1 cellular context compared by ENCODE assay signal in the genomic region with DNA sequence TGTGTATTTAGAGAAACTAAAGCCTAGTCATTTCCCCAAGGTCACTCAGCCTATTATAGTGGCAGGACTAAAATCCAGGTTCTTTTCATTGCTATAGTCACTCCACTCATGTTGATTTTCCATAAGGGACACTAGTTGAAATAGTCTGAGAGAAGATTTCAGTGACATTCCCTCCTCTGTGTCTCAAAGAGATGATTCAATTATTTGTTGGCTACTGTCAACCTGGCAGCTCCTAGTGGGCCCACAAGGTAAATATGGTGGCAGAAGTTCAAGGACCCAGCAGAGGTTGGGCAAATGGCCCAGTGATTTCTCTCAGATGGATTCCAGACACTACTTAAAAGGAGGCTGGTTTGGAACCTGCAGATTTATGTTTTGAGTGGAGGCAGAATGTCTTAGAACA.
TF ChIP-seq lines count a peak whose summit lies in the region.

No MANE protein-coding gene starts in this region.

TF ChIP-seq in HepG2, 621 proteins besides CTCF, POLR2A, EP300 and RAD21 (continued from another document):
- TF ChIP-seq ARNTL (CRISPR knock-in tag; IDR thresholded peaks at IDR 0.05) (no peak), ZNF121 (CRISPR knock-in tag; IDR thresholded peaks at IDR 0.05) (no peak), KLF16 (CRISPR knock-in tag; IDR thresholded peaks at IDR 0.05) (peak in 1 of 2 experiments; percentile 40; a peak in 1 of 4 replicates), SOX6 (IDR thresholded peaks at IDR 0.05) (no peak), SOX6 (CRISPR knock-in tag; IDR thresholded peaks at IDR 0.05) (peak; percentile 93), ZNF484 (CRISPR knock-in tag; IDR thresholded peaks at IDR 0.05; ENCODE audit: borderline replicate concordance, low read depth) (no peak), NPAS2 (CRISPR knock-in tag; IDR thresholded peaks at IDR 0.05; ENCODE audit: borderline replicate concordance) (no peak), ZSCAN30 (CRISPR knock-in tag; IDR thresholded peaks at IDR 0.05) (no peak), U2AF2 (IDR thresholded peaks at IDR 0.05; ENCODE audit: low read depth, low read length) (no peak), ZMYM2 (CRISPR knock-in tag; IDR thresholded peaks at IDR 0.05) (no peak), NFE2L2 (IDR thresholded peaks at IDR 0.05; ENCODE audit: low read length) (no peak), HOXA5 (CRISPR knock-in tag; IDR thresholded peaks at IDR 0.05) (peak; percentile 73), RFXANK (CRISPR knock-in tag; IDR thresholded peaks at IDR 0.05) (no peak), ZNF674 (CRISPR knock-in tag; IDR thresholded peaks at IDR 0.05; ENCODE audit: low read depth) (no peak), ZNF350 (CRISPR knock-in tag; IDR thresholded peaks at IDR 0.05; ENCODE audit: borderline replicate concordance, low read depth) (no peak), NKX3-1 (CRISPR knock-in tag; IDR thresholded peaks at IDR 0.05) (no peak; the same call in 1 of the 2 replicates), CAMTA2 (CRISPR knock-in tag; IDR thresholded peaks at IDR 0.05; ENCODE audit: borderline replicate concordance) (no peak), ZBTB1 (CRISPR knock-in tag; IDR thresholded peaks at IDR 0.05; ENCODE audit: borderline replicate concordance) (no peak), ARID4A (CRISPR knock-in tag; IDR thresholded peaks at IDR 0.05; ENCODE audit: borderline replicate concordance) (peak; percentile 40; the same call in 1 of the 2 replicates), LRRFIP1 (CRISPR knock-in tag; conservative IDR thresholded peaks at IDR 0.05) (no peak), TAF15 (IDR thresholded peaks at IDR 0.05; ENCODE audit: low read depth, low read length, poor library complexity, severe bottlenecking) (no peak), ZNF496 (CRISPR knock-in tag; IDR thresholded peaks at IDR 0.05; ENCODE audit: insufficient replicate concordance) (no peak), ATF1 (CRISPR knock-in tag; IDR thresholded peaks at IDR 0.05) (no peak), ISX (CRISPR knock-in tag; conservative IDR thresholded peaks at IDR 0.05) (no peak), NR2C2 (CRISPR knock-in tag; IDR thresholded peaks at IDR 0.05; ENCODE audit: borderline replicate concordance) (peak; percentile 41; the same call in 1 of the 2 replicates), TCF7L2 (IDR thresholded peaks at IDR 0.05; ENCODE audit: low read depth, low read length) (no peak), HOXA3 (CRISPR knock-in tag; IDR thresholded peaks at IDR 0.05) (peak; percentile 60; the same call in 1 of the 2 replicates), SP4 (CRISPR knock-in tag; IDR thresholded peaks at IDR 0.05) (no peak)
- TF ChIP-seq, protein P1, sequence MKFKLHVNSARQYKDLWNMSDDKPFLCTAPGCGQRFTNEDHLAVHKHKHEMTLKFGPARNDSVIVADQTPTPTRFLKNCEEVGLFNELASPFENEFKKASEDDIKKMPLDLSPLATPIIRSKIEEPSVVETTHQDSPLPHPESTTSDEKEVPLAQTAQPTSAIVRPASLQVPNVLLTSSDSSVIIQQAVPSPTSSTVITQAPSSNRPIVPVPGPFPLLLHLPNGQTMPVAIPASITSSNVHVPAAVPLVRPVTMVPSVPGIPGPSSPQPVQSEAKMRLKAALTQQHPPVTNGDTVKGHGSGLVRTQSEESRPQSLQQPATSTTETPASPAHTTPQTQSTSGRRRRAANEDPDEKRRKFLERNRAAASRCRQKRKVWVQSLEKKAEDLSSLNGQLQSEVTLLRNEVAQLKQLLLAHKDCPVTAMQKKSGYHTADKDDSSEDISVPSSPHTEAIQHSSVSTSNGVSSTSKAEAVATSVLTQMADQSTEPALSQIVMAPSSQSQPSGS (CRISPR knock-in tag; IDR thresholded peaks at IDR 0.05) = peak; percentile 47; the same call in 1 of the 2 replicates
- TF ChIP-seq, protein P2, sequence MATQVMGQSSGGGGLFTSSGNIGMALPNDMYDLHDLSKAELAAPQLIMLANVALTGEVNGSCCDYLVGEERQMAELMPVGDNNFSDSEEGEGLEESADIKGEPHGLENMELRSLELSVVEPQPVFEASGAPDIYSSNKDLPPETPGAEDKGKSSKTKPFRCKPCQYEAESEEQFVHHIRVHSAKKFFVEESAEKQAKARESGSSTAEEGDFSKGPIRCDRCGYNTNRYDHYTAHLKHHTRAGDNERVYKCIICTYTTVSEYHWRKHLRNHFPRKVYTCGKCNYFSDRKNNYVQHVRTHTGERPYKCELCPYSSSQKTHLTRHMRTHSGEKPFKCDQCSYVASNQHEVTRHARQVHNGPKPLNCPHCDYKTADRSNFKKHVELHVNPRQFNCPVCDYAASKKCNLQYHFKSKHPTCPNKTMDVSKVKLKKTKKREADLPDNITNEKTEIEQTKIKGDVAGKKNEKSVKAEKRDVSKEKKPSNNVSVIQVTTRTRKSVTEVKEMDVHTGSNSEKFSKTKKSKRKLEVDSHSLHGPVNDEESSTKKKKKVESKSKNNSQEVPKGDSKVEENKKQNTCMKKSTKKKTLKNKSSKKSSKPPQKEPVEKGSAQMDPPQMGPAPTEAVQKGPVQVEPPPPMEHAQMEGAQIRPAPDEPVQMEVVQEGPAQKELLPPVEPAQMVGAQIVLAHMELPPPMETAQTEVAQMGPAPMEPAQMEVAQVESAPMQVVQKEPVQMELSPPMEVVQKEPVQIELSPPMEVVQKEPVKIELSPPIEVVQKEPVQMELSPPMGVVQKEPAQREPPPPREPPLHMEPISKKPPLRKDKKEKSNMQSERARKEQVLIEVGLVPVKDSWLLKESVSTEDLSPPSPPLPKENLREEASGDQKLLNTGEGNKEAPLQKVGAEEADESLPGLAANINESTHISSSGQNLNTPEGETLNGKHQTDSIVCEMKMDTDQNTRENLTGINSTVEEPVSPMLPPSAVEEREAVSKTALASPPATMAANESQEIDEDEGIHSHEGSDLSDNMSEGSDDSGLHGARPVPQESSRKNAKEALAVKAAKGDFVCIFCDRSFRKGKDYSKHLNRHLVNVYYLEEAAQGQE (IDR thresholded peaks at IDR 0.05; ENCODE audit: borderline replicate concordance in 1 of 2, low read depth in 1 of 2, low read length in 2 of 2) = 0 out of 4 replicates have a peak, but pooled peaks of 1 of the 2 experiments have one; percentile 26
- TF ChIP-seq, protein P3, sequence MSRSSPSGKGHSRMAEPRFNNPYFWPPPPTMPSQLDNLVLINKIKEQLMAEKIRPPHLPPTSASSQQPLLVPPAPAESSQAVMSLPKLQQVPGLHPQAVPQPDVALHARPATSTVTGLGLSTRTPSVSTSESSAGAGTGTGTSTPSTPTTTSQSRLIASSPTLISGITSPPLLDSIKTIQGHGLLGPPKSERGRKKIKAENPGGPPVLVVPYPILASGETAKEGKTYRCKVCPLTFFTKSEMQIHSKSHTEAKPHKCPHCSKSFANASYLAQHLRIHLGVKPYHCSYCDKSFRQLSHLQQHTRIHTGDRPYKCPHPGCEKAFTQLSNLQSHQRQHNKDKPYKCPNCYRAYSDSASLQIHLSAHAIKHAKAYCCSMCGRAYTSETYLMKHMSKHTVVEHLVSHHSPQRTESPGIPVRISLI (CRISPR knock-in tag; IDR thresholded peaks at IDR 0.05; ENCODE audit: borderline replicate concordance) = no peak
